28 cellular contexts compared by ENCODE assay signal in the genomic region with DNA sequence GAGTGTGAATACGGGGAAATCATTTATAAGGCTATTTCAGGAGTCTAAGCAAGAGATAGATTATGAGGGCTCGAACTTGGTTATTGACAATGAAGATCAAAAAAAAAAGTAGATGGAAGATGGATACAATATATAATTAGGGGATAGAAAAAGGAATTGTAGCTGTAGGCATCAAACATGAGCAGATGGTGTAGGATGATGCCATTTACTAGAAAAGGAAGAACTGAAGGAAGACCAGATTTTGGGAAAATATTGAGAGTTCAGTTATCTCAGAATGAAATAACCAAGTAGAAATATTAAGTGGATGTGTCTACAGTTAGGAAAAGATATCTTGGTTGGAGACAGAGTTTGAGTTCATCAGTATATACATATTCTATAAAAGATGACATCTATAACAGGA.
"Had no signal": no experiment of that assay in that cellular context is flagged by ENCODE, and none has a peak within 500 bp of the region (broad histone marks: within the 10 kb centered on the region; RNA-seq: fewer than 3 reads in every experiment).

No MANE protein-coding gene starts in this region.

- H3K27ac ChIP-seq: colonic mucosa, coronary artery, epithelial cell of prostate, esophagus muscularis mucosa, esophagus squamous epithelium, foreskin keratinocyte, gastrocnemius medialis, heart left ventricle, heart right ventricle, hepatocyte had no signal

- FAIRE-seq: endothelial cell of umbilical vein, frontal cortex had no signal

- ATAC-seq: effector memory CD8-positive, alpha-beta T cell; esophagus mucosa; foreskin keratinocyte; gastrocnemius medialis; gastroesophageal sphincter; heart left ventricle; heart right ventricle had no signal

- H3K4me3 Mint-ChIP-seq: dendritic cell treated with granulocyte-macrophage colony-stimulating factor and Interleukin-4, amounts not matched to agents 40 ng/mL and 50 ng/mL, for 4 days; effector memory CD8-positive, alpha-beta T cell; endodermal cell had no signal

- DNase-seq: colonic mucosa; cortex of kidney; dermis blood vessel endothelial cell; dorsolateral prefrontal cortex; effector CD4-positive, alpha-beta T cell; effector CD8-positive, alpha-beta T cell; effector memory CD4-positive, alpha-beta T cell; effector memory CD8-positive, alpha-beta T cell; endodermal cell; erythroblast; esophagus squamous epithelium; foreskin fibroblast; foreskin keratinocyte; foreskin melanocyte; gastrocnemius medialis; glutamatergic neuron; head of caudate nucleus; heart left ventricle; heart right ventricle had no signal

- H3K4me2 ChIP-seq: hepatocyte had no signal

- H3K4me1 ChIP-seq: colonic mucosa, esophagus squamous epithelium, gastrocnemius medialis, heart left ventricle, heart right ventricle had no signal

- H3K27me3 Mint-ChIP-seq: dendritic cell treated with granulocyte-macrophage colony-stimulating factor and Interleukin-4, amounts not matched to agents 40 ng/mL and 50 ng/mL, for 4 days; effector memory CD8-positive, alpha-beta T cell had no signal

- H3K4me3 ChIP-seq: colonic mucosa, coronary artery, dorsolateral prefrontal cortex, esophagus muscularis mucosa, esophagus squamous epithelium, gastrocnemius medialis, gastroesophageal sphincter, heart left ventricle, heart right ventricle, hepatocyte had no signal

- H3K27ac Mint-ChIP-seq: dendritic cell treated with granulocyte-macrophage colony-stimulating factor and Interleukin-4, amounts not matched to agents 40 ng/mL and 50 ng/mL, for 4 days; effector memory CD8-positive, alpha-beta T cell; endodermal cell had no signal

- H3K9me3 ChIP-seq: colonic mucosa, esophagus muscularis mucosa, esophagus squamous epithelium, gastrocnemius medialis, gastroesophageal sphincter, heart left ventricle, heart right ventricle had no signal
